ENCODE assay signal across 9 cellular contexts in the genomic region with DNA sequence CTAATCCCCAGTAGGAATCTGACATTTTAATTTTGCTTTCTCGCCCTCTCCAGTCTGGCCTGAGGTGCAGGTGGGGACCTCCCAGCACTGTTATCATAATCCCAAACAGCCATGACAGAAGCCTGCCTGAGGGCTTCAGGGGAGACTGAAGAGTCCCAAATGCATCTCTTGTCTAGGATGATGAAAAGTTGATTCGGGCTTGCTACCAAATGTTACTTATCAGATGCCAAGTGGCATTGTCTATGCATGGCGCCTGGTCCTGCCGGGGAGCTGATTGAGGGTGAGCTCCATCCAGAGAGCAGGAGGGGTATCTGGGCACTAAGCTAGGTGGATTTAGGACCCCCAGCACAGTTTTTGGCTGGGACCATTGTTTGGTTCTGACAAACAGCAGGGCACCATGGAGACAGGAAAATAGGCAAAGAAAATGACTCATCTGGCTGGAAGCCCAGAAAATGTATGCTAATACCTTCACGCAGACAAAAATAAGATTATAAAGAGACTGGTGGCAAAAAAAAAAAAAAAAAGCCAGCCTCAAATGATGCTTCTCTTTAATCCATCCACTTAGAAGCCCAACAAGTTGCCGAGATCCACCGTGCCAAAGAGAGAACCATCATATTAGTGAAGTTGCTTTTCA.
A peak's percentile ranks its signal among the peaks of the same experiment; 100 is the strongest.
DNase-seq lines count a peak whose midpoint lies in the region; ATAC-seq and TF ChIP-seq lines count a peak whose summit lies in the region.
"Had no signal": no experiment of that assay in that cellular context is flagged by ENCODE, and none has a peak within 500 bp of the region (broad histone marks: within the 10 kb centered on the region; RNA-seq: fewer than 3 reads in every experiment).

No MANE protein-coding gene starts in this region.

- no peaks in the 10 kb centered on the region for H3K79me2 ChIP-seq in OCI-LY7 (ENCODE audit: insufficient read depth, low read depth, low read length)

- H3K4me3 ChIP-seq in BJ (ENCODE audit: low read depth, low read length): no peak overlapping the region
- H3K4me3 ChIP-seq in left lung: no peak overlapping the region
- no peak overlapping the region for H3K4me3 ChIP-seq in OCI-LY7 (ENCODE audit: low read depth, low read length, poor library complexity, severe bottlenecking)

- CTCF ChIA-PET in BJ (lab: Yijun Ruan, JAX) (interaction anchor here (1.2 to 7.1 kb wide), 2 partner anchors 12 to 322 kb away, joined by 3 to 57 read pairs; no protein-coding TSS in a partner anchor), OCI-LY7 (lab: Charles Lee; ENCODE audit: unreplicated experiment) (no interaction called here)

- DNase-seq in BJ (ENCODE audit: low read depth) (peak; percentile 54), NCI-H128 (lab: John Stamatoyannopoulos, UW; ENCODE audit: unreplicated experiment) (peak; percentile 89), amniotic stem cell (lab: John Stamatoyannopoulos, UW) (peak; percentile 81), left lung (no peak), OCI-LY7 (ENCODE audit: low spot score) (no peak), posterior cingulate gyrus (no peak)
- no peak for DNase-seq in central memory CD4-positive, alpha-beta T cell
- DNase-seq in activated T-cell treated with anti-CD3 and anti-CD28 coated beads, Interleukin-2, amount 50 U/mL, for 48 hours: no peak
- DNase-seq: stimulated activated CD4-positive, alpha-beta T cell treated with anti-CD3 and anti-CD28 coated beads, Interleukin-2, amount 100 ng/mL, for 24 hours had no signal

- peak; percentile 32 for ATAC-seq in left lung

- no peak overlapping the region for H3K4me2 ChIP-seq in OCI-LY7 (ENCODE audit: low read length)

- H3K9me2 ChIP-seq in OCI-LY7 (ENCODE audit: insufficient read depth, low read length): no peaks in the 10 kb centered on the region

- H3K4me1 ChIP-seq in left lung: peaks cover 0 to 13% of the 10 kb centered on the region in 2 donors
- H3K4me1 ChIP-seq in OCI-LY7 (ENCODE audit: insufficient read depth, low read length, poor library complexity, severe bottlenecking): no peaks in the 10 kb centered on the region

- H3K9me3 ChIP-seq in left lung: no peaks in the 10 kb centered on the region
- no peaks in the 10 kb centered on the region for H3K9me3 ChIP-seq in OCI-LY7 (ENCODE audit: low read length)

- no peaks in the 10 kb centered on the region for H3K36me3 ChIP-seq in BJ (ENCODE audit: control insufficient read depth, insufficient read depth, low read length)
- H3K36me3 ChIP-seq in left lung: no peaks in the 10 kb centered on the region
- H3K36me3 ChIP-seq in OCI-LY7 (ENCODE audit: insufficient read depth, low read length): no peaks in the 10 kb centered on the region

- TF ChIP-seq CTCF in BJ (IDR thresholded peaks at IDR 0.05; ENCODE audit: insufficient read depth, low read depth, low read length) (no peak), left lung (IDR thresholded peaks at IDR 0.05) (no peak), OCI-LY7 (conservative IDR thresholded peaks at IDR 0.05; ENCODE audit: low read length) (no peak)

- no peak overlapping the region for H2AFZ ChIP-seq in OCI-LY7 (ENCODE audit: low read length)

- peaks cover 1% of the 10 kb centered on the region for H3K27me3 ChIP-seq in BJ (ENCODE audit: control insufficient read depth, insufficient read depth, low read length)
- H3K27me3 ChIP-seq in left lung: no peaks in the 10 kb centered on the region

- H4K20me1 ChIP-seq in OCI-LY7 (ENCODE audit: insufficient read depth, low read length): no peaks in the 10 kb centered on the region

- BruUV-seq in OCI-LY7 (replicated peaks; lab: Mats Ljungman, UMichigan): no TSS peak

- H3K27ac ChIP-seq in left lung (no peak overlapping the region), OCI-LY7 (ENCODE audit: low read depth, low read length, poor library complexity, severe bottlenecking) (no peak overlapping the region)

- POLR2A ChIA-PET in BJ (lab: Charles Lee) (no interaction called here), OCI-LY7 (lab: Charles Lee) (no interaction called here)

- intact Hi-C loops in left lung (cut with DNase I): no loop called here
- intact Hi-C loops in OCI-LY7 (cut with micrococcal nuclease; ENCODE audit: unreplicated experiment): no loop called here
- intact Hi-C loops in posterior cingulate gyrus (cut with DNase I): loop anchor here (10.0 kb wide), 1 partner anchor 514 kb away; a partner anchor contains a TSS

Comparison
In these comparisons a context has a peak if more than half of its experiments do, and no peak if none do; other contexts are left out.
1. DNase-seq: peak in BJ (single experiment), NCI-H128 (single experiment) and amniotic stem cell (single experiment); none in left lung (0 of 2), central memory CD4-positive, alpha-beta T cell (single experiment), OCI-LY7 (single experiment), posterior cingulate gyrus (0 of 10) and activated T-cell treated with anti-CD3 and anti-CD28 coated beads, Interleukin-2, amount 50 U/mL, for 48 hours (0 of 2).